ENCODE assay signal across 2 cellular contexts in the genomic region with DNA sequence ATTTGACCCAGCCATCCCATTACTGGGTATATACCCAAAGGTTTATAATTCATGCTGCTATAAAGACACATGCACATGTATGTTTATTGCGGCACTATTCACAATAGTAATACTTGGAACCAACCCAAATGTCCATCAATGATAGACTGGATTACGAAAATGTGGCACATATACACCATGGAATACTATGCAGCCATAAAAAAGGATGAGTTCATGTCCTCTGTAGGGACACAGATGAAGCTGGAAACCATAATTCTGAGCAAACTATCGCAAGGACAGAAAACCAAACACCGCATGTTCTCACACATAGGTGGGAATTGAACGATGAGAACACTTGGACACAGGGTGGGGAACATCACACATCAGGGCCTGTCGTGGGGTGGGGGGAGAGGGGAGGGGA.
TF ChIP-seq lines count a peak whose summit lies in the region.

No MANE protein-coding gene starts in this region.

TF ChIP-seq in A549, 52 proteins besides CTCF, POLR2A, EP300 and RAD21:
- TF ChIP-seq KDM1A (IDR thresholded peaks at IDR 0.05; ENCODE audit: low read depth), result peak; percentile 36; the same call in 1 of the 2 replicates

TF ChIP-seq in K562, 482 proteins besides CTCF, POLR2A, EP300 and RAD21:
- TF ChIP-seq ZNF146 (CRISPR knock-in tag; IDR thresholded peaks at IDR 0.05; ENCODE audit: unreplicated experiment), result peak; percentile 37
